ENCODE assay signal across 2 cellular contexts in the genomic region with DNA sequence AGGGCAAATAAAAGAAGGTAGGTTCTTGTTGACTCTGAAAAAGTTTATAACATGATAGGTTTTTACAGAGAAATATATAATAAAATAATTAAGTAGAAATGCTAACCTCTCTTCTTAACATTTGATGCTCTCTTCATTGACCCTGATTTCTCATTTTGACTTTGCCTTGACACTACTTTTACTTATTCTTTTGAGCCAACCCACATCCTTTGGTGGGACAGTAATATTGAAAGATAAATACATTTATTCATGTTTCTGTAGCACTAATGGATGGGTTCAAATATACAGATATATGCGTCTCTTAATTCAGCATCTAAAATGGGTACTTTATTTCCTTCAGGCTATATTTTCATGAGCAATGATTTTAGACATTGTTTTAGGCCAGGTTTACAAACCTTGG.
TF ChIP-seq lines count a peak whose summit lies in the region.

No MANE protein-coding gene starts in this region.

TF ChIP-seq in neural cell, 6 proteins besides CTCF, POLR2A, EP300 and RAD21 (continued from another document):
- TF ChIP-seq, protein P1, sequence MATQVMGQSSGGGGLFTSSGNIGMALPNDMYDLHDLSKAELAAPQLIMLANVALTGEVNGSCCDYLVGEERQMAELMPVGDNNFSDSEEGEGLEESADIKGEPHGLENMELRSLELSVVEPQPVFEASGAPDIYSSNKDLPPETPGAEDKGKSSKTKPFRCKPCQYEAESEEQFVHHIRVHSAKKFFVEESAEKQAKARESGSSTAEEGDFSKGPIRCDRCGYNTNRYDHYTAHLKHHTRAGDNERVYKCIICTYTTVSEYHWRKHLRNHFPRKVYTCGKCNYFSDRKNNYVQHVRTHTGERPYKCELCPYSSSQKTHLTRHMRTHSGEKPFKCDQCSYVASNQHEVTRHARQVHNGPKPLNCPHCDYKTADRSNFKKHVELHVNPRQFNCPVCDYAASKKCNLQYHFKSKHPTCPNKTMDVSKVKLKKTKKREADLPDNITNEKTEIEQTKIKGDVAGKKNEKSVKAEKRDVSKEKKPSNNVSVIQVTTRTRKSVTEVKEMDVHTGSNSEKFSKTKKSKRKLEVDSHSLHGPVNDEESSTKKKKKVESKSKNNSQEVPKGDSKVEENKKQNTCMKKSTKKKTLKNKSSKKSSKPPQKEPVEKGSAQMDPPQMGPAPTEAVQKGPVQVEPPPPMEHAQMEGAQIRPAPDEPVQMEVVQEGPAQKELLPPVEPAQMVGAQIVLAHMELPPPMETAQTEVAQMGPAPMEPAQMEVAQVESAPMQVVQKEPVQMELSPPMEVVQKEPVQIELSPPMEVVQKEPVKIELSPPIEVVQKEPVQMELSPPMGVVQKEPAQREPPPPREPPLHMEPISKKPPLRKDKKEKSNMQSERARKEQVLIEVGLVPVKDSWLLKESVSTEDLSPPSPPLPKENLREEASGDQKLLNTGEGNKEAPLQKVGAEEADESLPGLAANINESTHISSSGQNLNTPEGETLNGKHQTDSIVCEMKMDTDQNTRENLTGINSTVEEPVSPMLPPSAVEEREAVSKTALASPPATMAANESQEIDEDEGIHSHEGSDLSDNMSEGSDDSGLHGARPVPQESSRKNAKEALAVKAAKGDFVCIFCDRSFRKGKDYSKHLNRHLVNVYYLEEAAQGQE (IDR thresholded peaks at IDR 0.05; ENCODE audit: borderline replicate concordance), result no peak

TF ChIP-seq in GM23338, 12 proteins besides CTCF, POLR2A, EP300 and RAD21 (continued from another document):
- TF ChIP-seq, protein P2, sequence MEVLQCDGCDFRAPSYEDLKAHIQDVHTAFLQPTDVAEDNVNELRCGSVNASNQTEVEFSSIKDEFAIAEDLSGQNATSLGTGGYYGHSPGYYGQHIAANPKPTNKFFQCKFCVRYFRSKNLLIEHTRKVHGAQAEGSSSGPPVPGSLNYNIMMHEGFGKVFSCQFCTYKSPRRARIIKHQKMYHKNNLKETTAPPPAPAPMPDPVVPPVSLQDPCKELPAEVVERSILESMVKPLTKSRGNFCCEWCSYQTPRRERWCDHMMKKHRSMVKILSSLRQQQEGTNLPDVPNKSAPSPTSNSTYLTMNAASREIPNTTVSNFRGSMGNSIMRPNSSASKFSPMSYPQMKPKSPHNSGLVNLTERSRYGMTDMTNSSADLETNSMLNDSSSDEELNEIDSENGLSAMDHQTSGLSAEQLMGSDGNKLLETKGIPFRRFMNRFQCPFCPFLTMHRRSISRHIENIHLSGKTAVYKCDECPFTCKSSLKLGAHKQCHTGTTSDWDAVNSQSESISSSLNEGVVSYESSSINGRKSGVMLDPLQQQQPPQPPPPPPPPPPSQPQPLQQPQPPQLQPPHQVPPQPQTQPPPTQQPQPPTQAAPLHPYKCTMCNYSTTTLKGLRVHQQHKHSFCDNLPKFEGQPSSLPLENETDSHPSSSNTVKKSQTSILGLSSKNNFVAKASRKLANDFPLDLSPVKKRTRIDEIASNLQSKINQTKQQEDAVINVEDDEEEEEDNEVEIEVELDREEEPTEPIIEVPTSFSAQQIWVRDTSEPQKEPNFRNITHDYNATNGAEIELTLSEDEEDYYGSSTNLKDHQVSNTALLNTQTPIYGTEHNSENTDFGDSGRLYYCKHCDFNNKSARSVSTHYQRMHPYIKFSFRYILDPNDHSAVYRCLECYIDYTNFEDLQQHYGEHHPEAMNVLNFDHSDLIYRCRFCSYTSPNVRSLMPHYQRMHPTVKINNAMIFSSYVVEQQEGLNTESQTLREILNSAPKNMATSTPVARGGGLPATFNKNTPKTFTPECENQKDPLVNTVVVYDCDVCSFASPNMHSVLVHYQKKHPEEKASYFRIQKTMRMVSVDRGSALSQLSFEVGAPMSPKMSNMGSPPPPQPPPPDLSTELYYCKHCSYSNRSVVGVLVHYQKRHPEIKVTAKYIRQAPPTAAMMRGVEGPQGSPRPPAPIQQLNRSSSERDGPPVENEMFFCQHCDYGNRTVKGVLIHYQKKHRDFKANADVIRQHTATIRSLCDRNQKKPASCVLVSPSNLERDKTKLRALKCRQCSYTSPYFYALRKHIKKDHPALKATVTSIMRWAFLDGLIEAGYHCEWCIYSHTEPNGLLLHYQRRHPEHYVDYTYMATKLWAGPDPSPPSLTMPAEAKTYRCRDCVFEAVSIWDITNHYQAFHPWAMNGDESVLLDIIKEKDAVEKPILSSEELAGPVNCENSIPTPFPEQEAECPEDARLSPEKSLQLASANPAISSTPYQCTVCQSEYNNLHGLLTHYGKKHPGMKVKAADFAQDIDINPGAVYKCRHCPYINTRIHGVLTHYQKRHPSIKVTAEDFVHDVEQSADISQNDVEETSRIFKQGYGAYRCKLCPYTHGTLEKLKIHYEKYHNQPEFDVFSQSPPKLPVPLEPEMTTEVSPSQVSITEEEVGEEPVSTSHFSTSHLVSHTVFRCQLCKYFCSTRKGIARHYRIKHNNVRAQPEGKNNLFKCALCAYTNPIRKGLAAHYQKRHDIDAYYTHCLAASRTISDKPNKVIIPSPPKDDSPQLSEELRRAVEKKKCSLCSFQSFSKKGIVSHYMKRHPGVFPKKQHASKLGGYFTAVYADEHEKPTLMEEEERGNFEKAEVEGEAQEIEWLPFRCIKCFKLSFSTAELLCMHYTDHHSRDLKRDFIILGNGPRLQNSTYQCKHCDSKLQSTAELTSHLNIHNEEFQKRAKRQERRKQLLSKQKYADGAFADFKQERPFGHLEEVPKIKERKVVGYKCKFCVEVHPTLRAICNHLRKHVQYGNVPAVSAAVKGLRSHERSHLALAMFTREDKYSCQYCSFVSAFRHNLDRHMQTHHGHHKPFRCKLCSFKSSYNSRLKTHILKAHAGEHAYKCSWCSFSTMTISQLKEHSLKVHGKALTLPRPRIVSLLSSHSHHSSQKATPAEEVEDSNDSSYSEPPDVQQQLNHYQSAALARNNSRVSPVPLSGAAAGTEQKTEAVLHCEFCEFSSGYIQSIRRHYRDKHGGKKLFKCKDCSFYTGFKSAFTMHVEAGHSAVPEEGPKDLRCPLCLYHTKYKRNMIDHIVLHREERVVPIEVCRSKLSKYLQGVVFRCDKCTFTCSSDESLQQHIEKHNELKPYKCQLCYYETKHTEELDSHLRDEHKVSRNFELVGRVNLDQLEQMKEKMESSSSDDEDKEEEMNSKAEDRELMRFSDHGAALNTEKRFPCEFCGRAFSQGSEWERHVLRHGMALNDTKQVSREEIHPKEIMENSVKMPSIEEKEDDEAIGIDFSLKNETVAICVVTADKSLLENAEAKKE (CRISPR knock-in tag; IDR thresholded peaks at IDR 0.05), result no peak
- TF ChIP-seq CREB1 (CRISPR knock-in tag; IDR thresholded peaks at IDR 0.05; ENCODE audit: low read depth), result no peak
- no peak for TF ChIP-seq ZNF331 (CRISPR knock-in tag; IDR thresholded peaks at IDR 0.05; ENCODE audit: low read depth)
- TF ChIP-seq, protein P3, sequence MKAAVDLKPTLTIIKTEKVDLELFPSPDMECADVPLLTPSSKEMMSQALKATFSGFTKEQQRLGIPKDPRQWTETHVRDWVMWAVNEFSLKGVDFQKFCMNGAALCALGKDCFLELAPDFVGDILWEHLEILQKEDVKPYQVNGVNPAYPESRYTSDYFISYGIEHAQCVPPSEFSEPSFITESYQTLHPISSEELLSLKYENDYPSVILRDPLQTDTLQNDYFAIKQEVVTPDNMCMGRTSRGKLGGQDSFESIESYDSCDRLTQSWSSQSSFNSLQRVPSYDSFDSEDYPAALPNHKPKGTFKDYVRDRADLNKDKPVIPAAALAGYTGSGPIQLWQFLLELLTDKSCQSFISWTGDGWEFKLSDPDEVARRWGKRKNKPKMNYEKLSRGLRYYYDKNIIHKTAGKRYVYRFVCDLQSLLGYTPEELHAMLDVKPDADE (IDR thresholded peaks at IDR 0.05), result no peak
- TF ChIP-seq EZH2 (IDR thresholded peaks at IDR 0.05; ENCODE audit: low read depth, unreplicated experiment), result no peak
- no peak for TF ChIP-seq JUNB (IDR thresholded peaks at IDR 0.05; ENCODE audit: unreplicated experiment)
- TF ChIP-seq, protein P1 (IDR thresholded peaks at IDR 0.05; ENCODE audit: unreplicated experiment), result no peak
- TF ChIP-seq ZNF114 (CRISPR knock-in tag; IDR thresholded peaks at IDR 0.05), result no peak
- no peak for TF ChIP-seq NANOG (IDR thresholded peaks at IDR 0.05; ENCODE audit: borderline replicate concordance)
- no peak for TF ChIP-seq POLR2AphosphoS5 (IDR thresholded peaks at IDR 0.05; ENCODE audit: low read depth)
